In genomic region chr7:128874140-128875031, GRCh38 we compare ENCODE assay signal across 22 cellular contexts. TPM values are rescaled to one million over a fixed set of nuclear protein-coding genes. Genes with fewer than 3 reads are reported as not detected.
DNase-seq lines count a peak whose midpoint lies in the region; ATAC-seq and TF ChIP-seq lines count a peak whose summit lies in the region.
"Had no signal": no experiment of that assay in that cellular context is flagged by ENCODE, and none has a peak within 500 bp of the region (broad histone marks: within the 10 kb centered on the region; RNA-seq: fewer than 3 reads in every experiment).

No MANE protein-coding gene starts in this region.

- WGBS in neuronal stem cell (ENCODE audit: extremely low coverage in 2 of 2, insufficient read length in 2 of 2, insufficient replicate concordance in 1 of 2), 2 donors: no CpG with 5 or more reads among the region's 22 CpGs

- H3K36me3 ChIP-seq in RWPE2 (ENCODE audit: low read depth): no peaks in the 10 kb centered on the region
- H3K36me3 ChIP-seq in neuronal stem cell (replicated peaks in 1 of 2; ENCODE audit: control insufficient read depth in 2 of 2, insufficient read depth in 2 of 2, low read length in 2 of 2): no peaks in the 10 kb centered on the region
- H3K36me3 ChIP-seq in MG63: no peaks in the 10 kb centered on the region
- H3K36me3 ChIP-seq: gastroesophageal sphincter, neural progenitor cell, sigmoid colon, thyroid gland had no signal

- H3K9ac ChIP-seq in neuronal stem cell (ENCODE audit: low read depth, low read length, poor library complexity): peak overlapping the region; percentile 54
- H3K9ac ChIP-seq: neural progenitor cell had no signal

- H2BK12ac ChIP-seq in neuronal stem cell (ENCODE audit: low read length): no peak overlapping the region

- H4K8ac ChIP-seq in neuronal stem cell (ENCODE audit: low read depth, low read length): no peak overlapping the region

- H2BK5ac ChIP-seq in neuronal stem cell (ENCODE audit: low read length): no peak overlapping the region

- DNase-seq in DMS 273 (lab: John Stamatoyannopoulos, UW; ENCODE audit: unreplicated experiment) (peak; percentile 41), DMS 273 treated with DMSO at 0.1 percent for 48 hours (lab: John Stamatoyannopoulos, UW) (no peak), NCI-H146 (lab: John Stamatoyannopoulos, UW) (peak; percentile 79), RWPE2 (ENCODE audit: low spot score) (peak; percentile 59), neuronal stem cell (ENCODE audit: low spot score) (no peak), MG63 (no peak), NCI-H1930 (lab: John Stamatoyannopoulos, UW) (no peak)
- DNase-seq in T-helper 2 cell treated with Interferon-gamma antibody and Interleukin-4, amounts not matched to agents 5 μg/mL and 100 μg/mL, for 36 hours (ENCODE audit: low spot score): no peak
- DNase-seq: 8988T; activated B cell treated with CpG ODN at 0.5 μM for 24 hours; activated effector memory CD4-positive, alpha-beta T cell treated with anti-CD3 and anti-CD28 coated beads, Interleukin-2, amount 50 U/mL, for 16 hours; amniotic stem cell; C1 segment of cervical spinal cord; NCI-H526 treated with DMSO at 0.1 percent for 48 hours; sigmoid colon; stimulated activated CD4-positive, alpha-beta T cell treated with anti-CD3 and anti-CD28 coated beads, Interleukin-4, amount 100 ng/mL, for 1 hour; T-cell; thyroid gland had no signal

- no peaks in the 10 kb centered on the region for H3K36me3 Mint-ChIP-seq in T-helper 2 cell treated with Interferon-gamma antibody and Interleukin-4, amounts not matched to agents 5 μg/mL and 100 μg/mL, for 36 hours (ENCODE audit: low read depth)
- H3K36me3 Mint-ChIP-seq: memory B cell, neural progenitor cell, T-cell had no signal

- no peaks in the 10 kb centered on the region for H3K79me1 ChIP-seq in neuronal stem cell (ENCODE audit: low read depth, low read length)

- H4K91ac ChIP-seq in neuronal stem cell (ENCODE audit: low read depth, low read length, poor library complexity): no peak overlapping the region

- peaks cover 4% of the 10 kb centered on the region for H3K4me1 Mint-ChIP-seq in T-helper 2 cell treated with Interferon-gamma antibody and Interleukin-4, amounts not matched to agents 5 μg/mL and 100 μg/mL, for 36 hours (ENCODE audit: low read depth)

- H3K4me2 ChIP-seq in neuronal stem cell (ENCODE audit: insufficient read depth, low read length, poor library complexity, severe bottlenecking): no peak overlapping the region
- H3K4me2 ChIP-seq: GM23338, neural progenitor cell had no signal

- H3K4me1 ChIP-seq in RWPE2 (ENCODE audit: insufficient read depth, poor library complexity, severe bottlenecking) (peaks cover 22% of the 10 kb centered on the region), neuronal stem cell (ENCODE audit: control insufficient read depth in 2 of 2, insufficient read depth in 1 of 2, low read depth in 1 of 2, low read length in 2 of 2) (peaks cover 0 to 2% of the 10 kb centered on the region in 2 donors)

- no peak overlapping the region for H3K4ac ChIP-seq in neuronal stem cell (ENCODE audit: low read length)

- H3K27me3 ChIP-seq in RWPE2 (ENCODE audit: insufficient read depth, poor library complexity, severe bottlenecking) (no peaks in the 10 kb centered on the region), neuronal stem cell (ENCODE audit: control insufficient read depth in 3 of 3, insufficient read depth in 3 of 3, low read depth in 1 of 3, low read length in 3 of 3) (peaks cover 0 to 49% (median 20%) of the 10 kb centered on the region in 3 experiments), MG63 (no peaks in the 10 kb centered on the region)
- H3K27me3 ChIP-seq: gastroesophageal sphincter, sigmoid colon, thyroid gland had no signal

- peak overlapping the region; percentile 88 for H2AK5ac ChIP-seq in neuronal stem cell (ENCODE audit: low read depth, low read length)

- H3K4me3 ChIP-seq in RWPE2 (ENCODE audit: severe bottlenecking) (no peak overlapping the region), neuronal stem cell (ENCODE audit: low read length in 2 of 2) (no peak overlapping the region), MG63 (no peak overlapping the region)
- H3K4me3 ChIP-seq: gastroesophageal sphincter, GM23338, neural progenitor cell, sigmoid colon, thyroid gland had no signal

- peak overlapping the region; percentile 51 for H3K18ac ChIP-seq in neuronal stem cell (ENCODE audit: low read length)

- ATAC-seq in RWPE2 (ENCODE audit: low read depth): no peak
- ATAC-seq: gastroesophageal sphincter, GM23338, T-cell had no signal

- H3K27me3 Mint-ChIP-seq in T-helper 2 cell treated with Interferon-gamma antibody and Interleukin-4, amounts not matched to agents 5 μg/mL and 100 μg/mL, for 36 hours (ENCODE audit: low read depth): peaks cover 21% of the 10 kb centered on the region

- no peak for TF ChIP-seq CTCF in RWPE2 (IDR thresholded peaks at IDR 0.05; ENCODE audit: poor library complexity, severe bottlenecking)

- H2AFZ ChIP-seq in neuronal stem cell (ENCODE audit: low read length): no peak overlapping the region
- H2AFZ ChIP-seq: GM23338, neural progenitor cell had no signal

- peak overlapping the region; percentile 40 for H2BK120ac ChIP-seq in neuronal stem cell (ENCODE audit: low read depth, low read length)

- no peak overlapping the region for H3K4me3 Mint-ChIP-seq in T-helper 2 cell treated with Interferon-gamma antibody and Interleukin-4, amounts not matched to agents 5 μg/mL and 100 μg/mL, for 36 hours
- H3K4me3 Mint-ChIP-seq: activated B cell treated with CpG ODN at 0.5 μM for 24 hours, GM23338, memory B cell, neural progenitor cell, T-cell had no signal

- peak overlapping the region; percentile 40 for H3K14ac ChIP-seq in neuronal stem cell (ENCODE audit: low read length)

- no peaks in the 10 kb centered on the region for H3K9me3 Mint-ChIP-seq in T-helper 2 cell treated with Interferon-gamma antibody and Interleukin-4, amounts not matched to agents 5 μg/mL and 100 μg/mL, for 36 hours
- H3K9me3 Mint-ChIP-seq: activated B cell treated with CpG ODN at 0.5 μM for 24 hours, GM23338, memory B cell, neural progenitor cell, T-cell had no signal

- peak overlapping the region; percentile 75 for H3K23ac ChIP-seq in neuronal stem cell (ENCODE audit: low read depth, low read length, poor library complexity)

- H3K9me3 ChIP-seq in RWPE2 (ENCODE audit: severe bottlenecking) (no peaks in the 10 kb centered on the region), neuronal stem cell (replicated peaks in 1 of 2; ENCODE audit: control insufficient read depth in 2 of 2, insufficient read depth in 1 of 2, low read depth in 1 of 2, low read length in 2 of 2) (no peaks in the 10 kb centered on the region), MG63 (no peaks in the 10 kb centered on the region)
- H3K9me3 ChIP-seq: gastroesophageal sphincter, sigmoid colon, thyroid gland had no signal

- H3K27ac Mint-ChIP-seq in T-helper 2 cell treated with Interferon-gamma antibody and Interleukin-4, amounts not matched to agents 5 μg/mL and 100 μg/mL, for 36 hours: no peak overlapping the region
- H3K27ac Mint-ChIP-seq: activated B cell treated with CpG ODN at 0.5 μM for 24 hours, GM23338, memory B cell, neural progenitor cell, T-cell had no signal

- H2BK15ac ChIP-seq in neuronal stem cell (ENCODE audit: low read length): peak overlapping the region; percentile 39

- no peak overlapping the region for H3K27ac ChIP-seq in RWPE2 (ENCODE audit: poor library complexity, severe bottlenecking)
- no peak overlapping the region for H3K27ac ChIP-seq in neuronal stem cell (replicated peaks; ENCODE audit: low read length)
- H3K27ac ChIP-seq: gastroesophageal sphincter, neural progenitor cell, sigmoid colon, thyroid gland had no signal

RNA-seq across cellular contexts. Expression of gene ATP6V1F, which starts 11.7 kb away (rescaled TPM):
- polyA plus RNA-seq in neuronal stem cell (2013, experiment 1 of 2): 216 TPM
- polyA plus RNA-seq in neuronal stem cell (2013, experiment 2 of 2): 208 TPM
- 83.6 and 97.0 TPM in 2 replicates for total RNA-seq in MG63 (2014; rRNA removed; shearing (Covaris generic); ENCODE audit: low replicate concordance)

RNA-seq across cellular contexts. Expression of gene KCP, which starts 36.1 kb away (rescaled TPM):
- 1.0 TPM for polyA plus RNA-seq in neuronal stem cell (2013, experiment 1 of 2)
- 1.1 TPM for polyA plus RNA-seq in neuronal stem cell (2013, experiment 2 of 2)
- not detected in 2 replicates for total RNA-seq in MG63 (2014; rRNA removed; shearing (Covaris generic); ENCODE audit: low replicate concordance)

RNA-seq across cellular contexts. Expression of gene FLNC, which starts 44.2 kb away (rescaled TPM):
- polyA plus RNA-seq in neuronal stem cell (2013, experiment 1 of 2): 17.5 TPM
- 17.4 TPM for polyA plus RNA-seq in neuronal stem cell (2013, experiment 2 of 2)
- 71.1 and 93.1 TPM in 2 replicates for total RNA-seq in MG63 (2014; rRNA removed; shearing (Covaris generic); ENCODE audit: low replicate concordance)
- total RNA-seq: activated B cell treated with CpG ODN at 0.5 μM for 24 hours had no signal

Comparison
In these comparisons a context has a peak if more than half of its experiments do, and no peak if none do; other contexts are left out.
1. DNase-seq: peak in DMS 273 (single experiment), NCI-H146 (single experiment) and RWPE2 (single experiment); none in DMS 273 treated with DMSO at 0.1 percent for 48 hours (single experiment), neuronal stem cell (single experiment), MG63 (single experiment), NCI-H1930 (0 of 2) and T-helper 2 cell treated with Interferon-gamma antibody and Interleukin-4, amounts not matched to agents 5 μg/mL and 100 μg/mL, for 36 hours (single experiment).